ENCODE assay signal across 8 cellular contexts in genomic region chr2:227325056-227325823, GRCh38. TPM values are rescaled to one million over a fixed set of nuclear protein-coding genes. Genes with fewer than 3 reads are reported as not detected.
A peak's percentile ranks its signal among the peaks of the same experiment; 100 is the strongest.
DNase-seq lines count a peak whose midpoint lies in the region; ATAC-seq and TF ChIP-seq lines count a peak whose summit lies in the region.

Gene MFF (plus strand): TSS chr2:227325251. CDS start chr2:227330666, 5,415 bp downstream.

- DNase-seq in GM13977 (ENCODE audit: low spot score) (peak; percentile 95), NCI-H146 treated with DMSO at 0.1 percent for 48 hours (lab: John Stamatoyannopoulos, UW; ENCODE audit: unreplicated experiment) (peak; percentile 51), amniotic stem cell (lab: John Stamatoyannopoulos, UW) (peak; percentile 90), left cardiac atrium (peak; percentile 96), posterior vena cava (ENCODE audit: low spot score) (peak; percentile 99), upper lobe of right lung (peak; percentile 97)

- H3K9me3 ChIP-seq in upper lobe of right lung = no peaks in the 10 kb centered on the region

- H3K36me3 Mint-ChIP-seq in T-helper 1 cell treated with Interleukin-12 subunit alpha and Interleukin-12 subunit beta and Interleukin-4 antibody, amounts not matched to agents 30 μg/mL and 1 μg/mL, for 36 hours (ENCODE audit: low read depth) = peaks cover 7% of the 10 kb centered on the region

- intact Hi-C loops in left cardiac atrium (cut with DNase I) (no loop called here), posterior vena cava (cut with DNase I) (no loop called here), upper lobe of right lung (cut with DNase I) (no loop called here)

- peaks cover under 1% of the 10 kb centered on the region for H3K36me3 ChIP-seq in upper lobe of right lung

- in situ Hi-C loops in GM13977 (cut with MboI; ENCODE audit: low pct_unique_long_range_greater_than_20kb, low sequenced_read_pairs, unreplicated experiment) = no loop called here

- H3K4me3 ChIP-seq in upper lobe of right lung = peak within 1 kb of the TSS; percentile 87

- peaks cover 11% of the 10 kb centered on the region for H3K9me3 Mint-ChIP-seq in T-helper 1 cell treated with Interleukin-12 subunit alpha and Interleukin-12 subunit beta and Interleukin-4 antibody, amounts not matched to agents 30 μg/mL and 1 μg/mL, for 36 hours

- H3K27me3 ChIP-seq in upper lobe of right lung = no peaks in the 10 kb centered on the region

- ATAC-seq in HG02884 (IDR thresholded peaks at IDR 0.05; ENCODE audit: unreplicated experiment) = peak; percentile 91
- peak; percentile 100 for ATAC-seq in left cardiac atrium
- peak; percentile 99 for ATAC-seq in upper lobe of right lung

- peak within 1 kb of the TSS; percentile 89 for H3K27ac Mint-ChIP-seq in T-helper 1 cell treated with Interleukin-12 subunit alpha and Interleukin-12 subunit beta and Interleukin-4 antibody, amounts not matched to agents 30 μg/mL and 1 μg/mL, for 36 hours

- peak within 1 kb of the TSS; percentile 90 for H3K27ac ChIP-seq in upper lobe of right lung

- TF ChIP-seq CTCF in GM13977 (IDR thresholded peaks at IDR 0.05; ENCODE audit: extremely low read depth, insufficient read depth, missing control alignments) = peak; percentile 51
- peak; percentile 13 for TF ChIP-seq CTCF in upper lobe of right lung (IDR thresholded peaks at IDR 0.05)

- H3K4me1 Mint-ChIP-seq in T-helper 1 cell treated with Interleukin-12 subunit alpha and Interleukin-12 subunit beta and Interleukin-4 antibody, amounts not matched to agents 30 μg/mL and 1 μg/mL, for 36 hours (ENCODE audit: low read depth) = peaks cover 28% of the 10 kb centered on the region

- peaks cover 9% of the 10 kb centered on the region for H3K27me3 Mint-ChIP-seq in T-helper 1 cell treated with Interleukin-12 subunit alpha and Interleukin-12 subunit beta and Interleukin-4 antibody, amounts not matched to agents 30 μg/mL and 1 μg/mL, for 36 hours (ENCODE audit: low read depth)

- peak within 1 kb of the TSS; percentile 91 for H3K4me3 Mint-ChIP-seq in T-helper 1 cell treated with Interleukin-12 subunit alpha and Interleukin-12 subunit beta and Interleukin-4 antibody, amounts not matched to agents 30 μg/mL and 1 μg/mL, for 36 hours

- peaks cover 19% of the 10 kb centered on the region for H3K4me1 ChIP-seq in upper lobe of right lung

RNA-seq across cellular contexts. Expression of gene MFF, which starts in this region (rescaled TPM):
- total RNA-seq in left cardiac atrium = 10 to 100 TPM; 69.9 to 70.2 TPM
- total RNA-seq in posterior vena cava = 10 to 100 TPM; 52.2 to 55.2 TPM
- 57.2 TPM for total RNA-seq in upper lobe of right lung

Comparison
In these comparisons a context has a peak if more than half of its experiments do, and no peak if none do; other contexts are left out.
1. Peak in every context shown above with its lines: DNase-seq, ATAC-seq, H3K4me3 ChIP-seq and H3K27ac ChIP-seq.